ENCODE assay signal across 18 cellular contexts in genomic region chr17:61088556-61088955, GRCh38.
"Had no signal": no experiment of that assay in that cellular context is flagged by ENCODE, and none has a peak within 500 bp of the region (broad histone marks: within the 10 kb centered on the region; RNA-seq: fewer than 3 reads in every experiment).

No MANE protein-coding gene starts in this region.

- H3K4me3 ChIP-seq: colonic mucosa, esophagus squamous epithelium, heart left ventricle, lung, suprapubic skin, thyroid gland, vagina had no signal

- ATAC-seq: heart left ventricle; left colon; left ventricle myocardium superior; natural killer cell; right cardiac atrium; stimulated activated effector memory CD8-positive, alpha-beta T cell treated with anti-CD3 and anti-CD28 coated beads, Interleukin-12 subunit alpha, Interleukin-12 subunit beta, amount 100 ng/mL, for 72 hours; stimulated activated naive CD8-positive, alpha-beta T cell treated with anti-CD3 and anti-CD28 coated beads, Interleukin-15, Interleukin-2, amounts not matched to agents 100 U/mL and 50 U/mL, for 24 hours had no signal

- H3K9me3 ChIP-seq: colonic mucosa, thyroid gland, vagina had no signal

- H3K4me1 ChIP-seq: colonic mucosa, esophagus squamous epithelium, heart left ventricle, suprapubic skin, thyroid gland, vagina had no signal

- H3K36me3 ChIP-seq: colonic mucosa, heart left ventricle, suprapubic skin, thyroid gland, vagina had no signal

- DNase-seq: colonic mucosa; dermis blood vessel endothelial cell; esophagus squamous epithelium; heart left ventricle; hippocampal formation; left colon; left ventricle myocardium superior; natural killer cell; right cardiac atrium; stimulated activated CD4-positive, alpha-beta T cell treated with anti-CD3 and anti-CD28 coated beads, Interleukin-4, amount 100 ng/mL, for 1 hour; stimulated activated CD8-positive, alpha-beta memory T cell treated with anti-CD3 and anti-CD28 coated beads, Interleukin-4, amount 100 ng/mL, for 48 hours; stimulated activated naive CD8-positive, alpha-beta T cell treated with anti-CD3 and anti-CD28 coated beads, Interleukin-15, Interleukin-2, amounts not matched to agents 100 U/mL and 50 U/mL, for 24 hours; thyroid gland had no signal

- H3K27ac ChIP-seq: colonic mucosa, esophagus squamous epithelium, heart left ventricle, suprapubic skin, thyroid gland, vagina had no signal

- H3K27me3 ChIP-seq: colonic mucosa, esophagus squamous epithelium, heart left ventricle, suprapubic skin, thyroid gland, vagina had no signal

- FAIRE-seq: frontal cortex had no signal
